ENCODE assay signal across 28 cellular contexts in genomic region chr4:168434993-168435392, GRCh38.
"Had no signal": no experiment of that assay in that cellular context is flagged by ENCODE, and none has a peak within 500 bp of the region (broad histone marks: within the 10 kb centered on the region; RNA-seq: fewer than 3 reads in every experiment).

No MANE protein-coding gene starts in this region.

- H3K9me3 ChIP-seq: adrenal gland, ascending aorta, esophagus muscularis mucosa, gastrocnemius medialis, left lung, thyroid gland, upper lobe of right lung had no signal

- H3K27ac ChIP-seq: adrenal gland, ascending aorta, brain microvascular endothelial cell, esophagus muscularis mucosa, gastrocnemius medialis, left lung, thyroid gland, upper lobe of right lung, VCaP had no signal

- ATAC-seq: activated CD4-positive, CD25-positive, alpha-beta regulatory T cell treated with anti-CD3 and anti-CD28 coated beads, Interleukin-2, amount 50 U/mL, for 24 hours; activated CD8-positive, alpha-beta T cell treated with anti-CD3 and anti-CD28 coated beads, Interleukin-2, amount 10 ng/mL, durations not matched to agents 7 days and 5 days; gastrocnemius medialis; left lung; naive thymus-derived CD4-positive, alpha-beta T cell; sciatic nerve; upper lobe of right lung had no signal

- H3K9me3 Mint-ChIP-seq: activated T-helper 2 cell treated with anti-CD3 and anti-CD28 coated beads, Interferon-gamma antibody, Interleukin-2, Interleukin-4, amounts not matched to agents 10 μg/mL and 5 μg/mL and 100 μg/mL, durations not matched to agents 14 hours and 24 hours and 36 hours; naive thymus-derived CD4-positive, alpha-beta T cell had no signal

- H3K27me3 Mint-ChIP-seq: activated naive CD8-positive, alpha-beta T cell; naive thymus-derived CD4-positive, alpha-beta T cell had no signal

- DNase-seq: activated CD4-positive, alpha-beta T cell treated with anti-CD3 and anti-CD28 coated beads, Interleukin-2, amount 50 U/mL, for 1 hour; activated CD8-positive, alpha-beta T cell treated with anti-CD3 and anti-CD28 coated beads, Interleukin-2, amount 10 ng/mL, durations not matched to agents 7 days and 5 days; activated naive CD4-positive, alpha-beta T cell; adrenal gland; brain microvascular endothelial cell; central memory CD4-positive, alpha-beta T cell; effector memory CD4-positive, alpha-beta T cell; gastrocnemius medialis; hippocampal formation; kidney glomerular epithelial cell; left lung; naive thymus-derived CD4-positive, alpha-beta T cell; occipital lobe; small intestine; stimulated activated CD4-positive, alpha-beta T cell treated with anti-CD3 and anti-CD28 coated beads, Interleukin-15, amount 100 ng/mL, for 24 hours; stimulated activated CD8-positive, alpha-beta memory T cell treated with anti-CD3 and anti-CD28 coated beads, Interleukin-4, amount 100 ng/mL, for 48 hours; stimulated activated naive CD4-positive, alpha-beta T cell; thyroid gland; upper lobe of right lung had no signal

- H3K36me3 ChIP-seq: adrenal gland, gastrocnemius medialis, thyroid gland had no signal

- H3K4me1 Mint-ChIP-seq: neural crest cell had no signal

- H3K4me3 Mint-ChIP-seq: activated CD8-positive, alpha-beta T cell treated with anti-CD3 and anti-CD28 coated beads, Interleukin-2, amount 10 ng/mL, durations not matched to agents 7 days and 5 days; activated naive CD8-positive, alpha-beta T cell; naive thymus-derived CD4-positive, alpha-beta T cell; neural crest cell had no signal

- H3K4me1 ChIP-seq: adrenal gland, ascending aorta, esophagus muscularis mucosa, gastrocnemius medialis, left lung, thyroid gland, upper lobe of right lung had no signal

- H3K27me3 ChIP-seq: adrenal gland, ascending aorta, brain microvascular endothelial cell, esophagus muscularis mucosa, gastrocnemius medialis, left lung, thyroid gland, upper lobe of right lung had no signal

- H3K4me3 ChIP-seq: adrenal gland, ascending aorta, esophagus muscularis mucosa, gastrocnemius medialis, left lung, lung, thyroid gland, upper lobe of right lung had no signal

- H3K27ac Mint-ChIP-seq: activated CD8-positive, alpha-beta T cell treated with anti-CD3 and anti-CD28 coated beads, Interleukin-2, amount 10 ng/mL, durations not matched to agents 7 days and 5 days; activated naive CD8-positive, alpha-beta T cell; activated T-helper 2 cell treated with anti-CD3 and anti-CD28 coated beads, Interferon-gamma antibody, Interleukin-2, Interleukin-4, amounts not matched to agents 10 μg/mL and 5 μg/mL and 100 μg/mL, durations not matched to agents 14 hours and 24 hours and 36 hours had no signal
